11 cellular contexts compared by ENCODE assay signal in genomic region chr1:157595356-157595755, GRCh38. TPM values are rescaled to one million over a fixed set of nuclear protein-coding genes. Genes with fewer than 3 reads are reported as not detected.
DNase-seq lines count a peak whose midpoint lies in the region; ATAC-seq, FAIRE-seq and TF ChIP-seq lines count a peak whose summit lies in the region.
"Had no signal": no experiment of that assay in that cellular context is flagged by ENCODE, and none has a peak within 500 bp of the region (broad histone marks: within the 10 kb centered on the region; RNA-seq: fewer than 3 reads in every experiment).

No MANE protein-coding gene starts in this region.

- H3K4me3 ChIP-seq in HL-60 (replicated peaks; ENCODE audit: insufficient read depth, low read length) (no peak overlapping the region), kidney (ENCODE audit: low read length in 2 of 2) (no peak overlapping the region)

- peak; percentile 65 to 90 for DNase-seq in HL-60 (ENCODE audit: low read depth in 1 of 2, low spot score in 1 of 2)
- peak; percentile 21 for DNase-seq in kidney tubule cell (ENCODE audit: low spot score)
- DNase-seq in kidney, result no peak
- no peak for DNase-seq in activated CD4-positive, alpha-beta T cell treated with anti-CD3 and anti-CD28 coated beads for 48 hours
- DNase-seq in cerebellum (ENCODE audit: low spot score), result no peak
- DNase-seq in NCI-H2081 treated with DMSO at 0.1 percent for 48 hours (lab: John Stamatoyannopoulos, UW), result no peak
- DNase-seq: mesendoderm had no signal

- no peaks in the 10 kb centered on the region for H3K4me1 ChIP-seq in kidney (ENCODE audit: control insufficient read depth in 1 of 2, insufficient read depth in 1 of 2, low read depth in 1 of 2, low read length in 2 of 2)

- intact Hi-C loops in kidney (cut with DNase I), result no loop called here

- H3K27ac ChIP-seq in HL-60 (replicated peaks), result peak overlapping the region; percentile 34; the same call in 1 of the 2 replicates
- H3K27ac ChIP-seq in kidney (ENCODE audit: low read depth in 2 of 2, low read length in 2 of 2), result no peak overlapping the region

- H3K9ac ChIP-seq in kidney (ENCODE audit: low read length in 2 of 2), result no peak overlapping the region

- H3K36me3 ChIP-seq in kidney (ENCODE audit: control insufficient read depth in 1 of 2, insufficient read depth in 2 of 2, low read length in 2 of 2), result no peaks in the 10 kb centered on the region

- H3K9me3 ChIP-seq in kidney (ENCODE audit: control insufficient read depth in 1 of 2, low read length in 2 of 2), result no peaks in the 10 kb centered on the region

- no peak for FAIRE-seq in kidney (lab: Jason Lieb, UNC)

- no peaks in the 10 kb centered on the region for H3K27me3 ChIP-seq in HL-60 (ENCODE audit: insufficient read depth, poor library complexity, severe bottlenecking)

- TF ChIP-seq CTCF in HL-60 (IDR thresholded peaks at IDR 0.05; ENCODE audit: insufficient read depth, low read length) (no peak), kidney (IDR thresholded peaks at IDR 0.05; ENCODE audit: borderline replicate concordance, extremely low read depth, insufficient read depth) (no peak)

- ATAC-seq in GM18868 (IDR thresholded peaks at IDR 0.05; ENCODE audit: unreplicated experiment) (peak; percentile 69), HG02610 (IDR thresholded peaks at IDR 0.05; ENCODE audit: unreplicated experiment) (peak; percentile 49)

RNA-seq across cellular contexts. Expression of gene FCRL4, which starts 2.5 kb away (rescaled TPM):
- total RNA-seq in kidney, result not detected
- not detected for polyA plus RNA-seq in kidney (ENCODE audit: insufficient read depth, low read depth, low replicate concordance)
- not detected for total RNA-seq in cerebellum
- total RNA-seq: urinary bladder had no signal
- polyA plus RNA-seq: esophagus, urinary bladder had no signal

RNA-seq across cellular contexts. Expression of gene FCRL5, which starts 43.0 kb away (rescaled TPM):
- total RNA-seq in kidney (10.3 TPM), cerebellum (not detected)
- not detected for polyA plus RNA-seq in kidney (ENCODE audit: insufficient read depth, low read depth, low replicate concordance)

Comparison
In these comparisons a context has a peak if more than half of its experiments do, and no peak if none do; other contexts are left out.
1. DNase-seq: peak in HL-60 (2 of 2) and kidney tubule cell (single experiment); none in kidney (single experiment), activated CD4-positive, alpha-beta T cell treated with anti-CD3 and anti-CD28 coated beads for 48 hours (single experiment), cerebellum (single experiment) and NCI-H2081 treated with DMSO at 0.1 percent for 48 hours (single experiment).
2. RNA of gene FCRL5, which starts 43.0 kb away (total RNA-seq): 10.3 TPM in kidney (single experiment); not detected in cerebellum (single experiment); every median in the first group is over 10 times any median in the second.